Comparison of ENCODE assay signal across 1 cellular context in the genomic region with DNA sequence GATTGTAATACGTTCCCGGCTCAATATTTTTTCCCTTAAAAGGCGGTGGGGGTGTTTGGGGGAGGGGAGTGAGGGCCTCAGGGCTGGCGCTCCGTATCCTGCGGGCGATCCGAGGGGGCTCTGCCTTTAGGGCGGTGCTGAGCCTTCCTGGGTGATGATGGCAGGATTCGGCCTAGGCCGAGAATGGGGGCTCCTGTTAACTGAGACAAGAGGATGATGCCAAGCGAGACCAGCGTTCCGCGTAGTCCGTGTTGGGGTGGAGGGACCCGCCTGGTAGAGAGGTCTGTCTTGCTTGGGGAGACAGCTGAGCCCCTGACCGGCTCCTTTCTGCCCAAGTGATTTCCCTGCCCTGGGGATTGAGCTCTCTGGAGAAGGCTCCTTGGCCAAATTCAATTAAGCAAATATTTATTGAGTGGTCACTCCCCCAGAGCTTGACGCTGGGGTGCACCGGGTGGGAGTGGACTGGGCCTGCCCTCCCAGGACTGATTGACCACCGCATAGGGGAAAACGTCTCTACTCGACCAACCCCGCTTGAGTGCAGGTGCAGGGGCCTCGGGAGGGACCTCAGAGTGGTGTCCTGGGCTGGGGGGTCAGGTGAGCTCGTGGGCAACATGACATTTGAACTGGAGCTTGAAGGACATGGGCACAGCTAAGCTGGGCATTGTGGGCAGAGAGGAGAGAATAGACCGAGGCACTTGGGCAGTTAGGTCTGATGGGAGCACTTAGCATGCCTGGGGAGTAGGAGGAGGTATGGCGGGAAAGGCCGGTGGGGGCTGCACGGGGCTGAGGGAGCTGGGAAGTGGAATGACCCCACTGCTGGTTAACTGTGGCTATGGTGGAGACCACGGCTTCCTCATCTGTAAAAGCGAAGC.
TF ChIP-seq lines count a peak whose summit lies in the region.

No MANE protein-coding gene starts in this region.

TF ChIP-seq in HepG2, 621 proteins besides CTCF, POLR2A, EP300 and RAD21 (continued from another document and continues in another):
- TF ChIP-seq, protein P1, sequence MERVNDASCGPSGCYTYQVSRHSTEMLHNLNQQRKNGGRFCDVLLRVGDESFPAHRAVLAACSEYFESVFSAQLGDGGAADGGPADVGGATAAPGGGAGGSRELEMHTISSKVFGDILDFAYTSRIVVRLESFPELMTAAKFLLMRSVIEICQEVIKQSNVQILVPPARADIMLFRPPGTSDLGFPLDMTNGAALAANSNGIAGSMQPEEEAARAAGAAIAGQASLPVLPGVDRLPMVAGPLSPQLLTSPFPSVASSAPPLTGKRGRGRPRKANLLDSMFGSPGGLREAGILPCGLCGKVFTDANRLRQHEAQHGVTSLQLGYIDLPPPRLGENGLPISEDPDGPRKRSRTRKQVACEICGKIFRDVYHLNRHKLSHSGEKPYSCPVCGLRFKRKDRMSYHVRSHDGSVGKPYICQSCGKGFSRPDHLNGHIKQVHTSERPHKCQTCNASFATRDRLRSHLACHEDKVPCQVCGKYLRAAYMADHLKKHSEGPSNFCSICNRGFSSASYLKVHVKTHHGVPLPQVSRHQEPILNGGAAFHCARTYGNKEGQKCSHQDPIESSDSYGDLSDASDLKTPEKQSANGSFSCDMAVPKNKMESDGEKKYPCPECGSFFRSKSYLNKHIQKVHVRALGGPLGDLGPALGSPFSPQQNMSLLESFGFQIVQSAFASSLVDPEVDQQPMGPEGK (CRISPR knock-in tag; IDR thresholded peaks at IDR 0.05) = 0 out of 2 replicates have a peak, but pooled peaks have one; percentile 26
- TF ChIP-seq MEIS1 (CRISPR knock-in tag; IDR thresholded peaks at IDR 0.05; ENCODE audit: borderline replicate concordance) (0 out of 2 replicates have a peak, but pooled peaks have one; percentile 18), ZBTB42 (CRISPR knock-in tag; IDR thresholded peaks at IDR 0.05) (0 out of 2 replicates have a peak, but pooled peaks have one; percentile 34), ZNF761 (CRISPR knock-in tag; conservative IDR thresholded peaks at IDR 0.05) (0 out of 2 replicates have a peak, but pooled peaks have one; percentile 26), LCORL (IDR thresholded peaks at IDR 0.05) (no peak), LCORL (CRISPR knock-in tag; IDR thresholded peaks at IDR 0.05) (0 out of 2 replicates have a peak, but pooled peaks have one; percentile 13), TEF (CRISPR knock-in tag; IDR thresholded peaks at IDR 0.05) (no peak), LRRFIP1 (CRISPR knock-in tag; conservative IDR thresholded peaks at IDR 0.05) (no peak), JUN (CRISPR knock-in tag; IDR thresholded peaks at IDR 0.05) (no peak), KAT2B (IDR thresholded peaks at IDR 0.05; ENCODE audit: borderline replicate concordance, low read depth, low read length) (peak; percentile 34; the same call in 1 of the 2 replicates), ATF2 (CRISPR knock-in tag; IDR thresholded peaks at IDR 0.05) (0 out of 2 replicates have a peak, but pooled peaks have one; percentile 29), ZNF549 (CRISPR knock-in tag; IDR thresholded peaks at IDR 0.05) (no peak), ZSCAN25 (CRISPR knock-in tag; IDR thresholded peaks at IDR 0.05) (0 out of 2 replicates have a peak, but pooled peaks have one; percentile 5), KAT8 (CRISPR knock-in tag; IDR thresholded peaks at IDR 0.05) (no peak), MXD3 (CRISPR knock-in tag; IDR thresholded peaks at IDR 0.05) (no peak), ZFY (CRISPR knock-in tag; IDR thresholded peaks at IDR 0.05) (peak; percentile 16; the same call in 1 of the 2 replicates), BCLAF1 (IDR thresholded peaks at IDR 0.05) (no peak), STAT5B (CRISPR knock-in tag; IDR thresholded peaks at IDR 0.05) (no peak), ZBTB7B (CRISPR knock-in tag; IDR thresholded peaks at IDR 0.05) (0 out of 2 replicates have a peak, but pooled peaks have one; percentile 30), ZNF335 (CRISPR knock-in tag; IDR thresholded peaks at IDR 0.05) (no peak), FOXC1 (CRISPR knock-in tag; IDR thresholded peaks at IDR 0.05; ENCODE audit: borderline replicate concordance) (0 out of 2 replicates have a peak, but pooled peaks have one; percentile 58), ZNF7 (CRISPR knock-in tag; IDR thresholded peaks at IDR 0.05) (no peak), IKZF1 (IDR thresholded peaks at IDR 0.05) (no peak), ZNF275 (CRISPR knock-in tag; IDR thresholded peaks at IDR 0.05; ENCODE audit: borderline replicate concordance) (no peak), PRMT3 (CRISPR knock-in tag; IDR thresholded peaks at IDR 0.05; ENCODE audit: borderline replicate concordance, low read depth) (no peak), GFI1 (CRISPR knock-in tag; IDR thresholded peaks at IDR 0.05; ENCODE audit: borderline replicate concordance) (no peak), ZC3H4 (CRISPR knock-in tag; IDR thresholded peaks at IDR 0.05; ENCODE audit: borderline replicate concordance) (no peak), ZNF263 (CRISPR knock-in tag; IDR thresholded peaks at IDR 0.05) (peak; percentile 79), MYNN (CRISPR knock-in tag; IDR thresholded peaks at IDR 0.05; ENCODE audit: low read depth) (no peak)
- TF ChIP-seq, protein P2, sequence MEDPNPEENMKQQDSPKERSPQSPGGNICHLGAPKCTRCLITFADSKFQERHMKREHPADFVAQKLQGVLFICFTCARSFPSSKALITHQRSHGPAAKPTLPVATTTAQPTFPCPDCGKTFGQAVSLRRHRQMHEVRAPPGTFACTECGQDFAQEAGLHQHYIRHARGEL (CRISPR knock-in tag; IDR thresholded peaks at IDR 0.05) = no peak
- TF ChIP-seq, protein P3, sequence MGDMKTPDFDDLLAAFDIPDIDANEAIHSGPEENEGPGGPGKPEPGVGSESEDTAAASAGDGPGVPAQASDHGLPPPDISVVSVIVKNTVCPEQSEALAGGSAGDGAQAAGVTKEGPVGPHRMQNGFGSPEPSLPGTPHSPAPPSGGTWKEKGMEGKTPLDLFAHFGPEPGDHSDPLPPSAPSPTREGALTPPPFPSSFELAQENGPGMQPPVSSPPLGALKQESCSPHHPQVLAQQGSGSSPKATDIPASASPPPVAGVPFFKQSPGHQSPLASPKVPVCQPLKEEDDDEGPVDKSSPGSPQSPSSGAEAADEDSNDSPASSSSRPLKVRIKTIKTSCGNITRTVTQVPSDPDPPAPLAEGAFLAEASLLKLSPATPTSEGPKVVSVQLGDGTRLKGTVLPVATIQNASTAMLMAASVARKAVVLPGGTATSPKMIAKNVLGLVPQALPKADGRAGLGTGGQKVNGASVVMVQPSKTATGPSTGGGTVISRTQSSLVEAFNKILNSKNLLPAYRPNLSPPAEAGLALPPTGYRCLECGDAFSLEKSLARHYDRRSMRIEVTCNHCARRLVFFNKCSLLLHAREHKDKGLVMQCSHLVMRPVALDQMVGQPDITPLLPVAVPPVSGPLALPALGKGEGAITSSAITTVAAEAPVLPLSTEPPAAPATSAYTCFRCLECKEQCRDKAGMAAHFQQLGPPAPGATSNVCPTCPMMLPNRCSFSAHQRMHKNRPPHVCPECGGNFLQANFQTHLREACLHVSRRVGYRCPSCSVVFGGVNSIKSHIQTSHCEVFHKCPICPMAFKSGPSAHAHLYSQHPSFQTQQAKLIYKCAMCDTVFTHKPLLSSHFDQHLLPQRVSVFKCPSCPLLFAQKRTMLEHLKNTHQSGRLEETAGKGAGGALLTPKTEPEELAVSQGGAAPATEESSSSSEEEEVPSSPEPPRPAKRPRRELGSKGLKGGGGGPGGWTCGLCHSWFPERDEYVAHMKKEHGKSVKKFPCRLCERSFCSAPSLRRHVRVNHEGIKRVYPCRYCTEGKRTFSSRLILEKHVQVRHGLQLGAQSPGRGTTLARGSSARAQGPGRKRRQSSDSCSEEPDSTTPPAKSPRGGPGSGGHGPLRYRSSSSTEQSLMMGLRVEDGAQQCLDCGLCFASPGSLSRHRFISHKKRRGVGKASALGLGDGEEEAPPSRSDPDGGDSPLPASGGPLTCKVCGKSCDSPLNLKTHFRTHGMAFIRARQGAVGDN (CRISPR knock-in tag; IDR thresholded peaks at IDR 0.05) = peak; percentile 46
- TF ChIP-seq, protein P4, sequence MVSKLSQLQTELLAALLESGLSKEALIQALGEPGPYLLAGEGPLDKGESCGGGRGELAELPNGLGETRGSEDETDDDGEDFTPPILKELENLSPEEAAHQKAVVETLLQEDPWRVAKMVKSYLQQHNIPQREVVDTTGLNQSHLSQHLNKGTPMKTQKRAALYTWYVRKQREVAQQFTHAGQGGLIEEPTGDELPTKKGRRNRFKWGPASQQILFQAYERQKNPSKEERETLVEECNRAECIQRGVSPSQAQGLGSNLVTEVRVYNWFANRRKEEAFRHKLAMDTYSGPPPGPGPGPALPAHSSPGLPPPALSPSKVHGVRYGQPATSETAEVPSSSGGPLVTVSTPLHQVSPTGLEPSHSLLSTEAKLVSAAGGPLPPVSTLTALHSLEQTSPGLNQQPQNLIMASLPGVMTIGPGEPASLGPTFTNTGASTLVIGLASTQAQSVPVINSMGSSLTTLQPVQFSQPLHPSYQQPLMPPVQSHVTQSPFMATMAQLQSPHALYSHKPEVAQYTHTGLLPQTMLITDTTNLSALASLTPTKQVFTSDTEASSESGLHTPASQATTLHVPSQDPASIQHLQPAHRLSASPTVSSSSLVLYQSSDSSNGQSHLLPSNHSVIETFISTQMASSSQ (IDR thresholded peaks at IDR 0.05; ENCODE audit: low read depth) = no peak
- TF ChIP-seq, protein P4 (CRISPR knock-in tag; IDR thresholded peaks at IDR 0.05; ENCODE audit: borderline replicate concordance) = no peak
